ENCODE assay signal across 8 cellular contexts in genomic region chr9:15306757-15307522, GRCh38. TPM values are rescaled to one million over a fixed set of nuclear protein-coding genes. Genes with fewer than 3 reads are reported as not detected.
DNase-seq lines count a peak whose midpoint lies in the region; ATAC-seq lines count a peak whose summit lies in the region.

TSS of gene TTC39B (minus strand) at chr9:15307216. CDS start at chr9:15307125, 91 bp downstream.

- no peak within 1 kb of the TSS for H4K5ac ChIP-seq in mesendoderm (ENCODE audit: low read length)

- H3K9ac ChIP-seq in endocrine pancreas (ENCODE audit: control insufficient read depth, insufficient read depth, low read length) (peak within 1 kb of the TSS; percentile 86), mesendoderm (ENCODE audit: low read length) (peak within 1 kb of the TSS; percentile 75)

- H3K36me3 Mint-ChIP-seq in CD4-positive, CD25-positive, alpha-beta regulatory T cell: no peaks in the 10 kb centered on the region

- H4K8ac ChIP-seq in mesendoderm (ENCODE audit: low read depth, low read length): peak within 1 kb of the TSS; percentile 2

- H3K18ac ChIP-seq in mesendoderm (ENCODE audit: low read length): peak within 1 kb of the TSS; percentile 64

- peak within 1 kb of the TSS; percentile 60 for H3K4me2 ChIP-seq in mesendoderm (ENCODE audit: low read length)

- H3K56ac ChIP-seq in mesendoderm (ENCODE audit: low read length): peak within 1 kb of the TSS; percentile 93

- DNase-seq in CD4-positive, CD25-positive, alpha-beta regulatory T cell: peak; percentile 68 to 86 (median 82)
- DNase-seq in NCI-H748 treated with DMSO at 0.1 percent for 48 hours (lab: John Stamatoyannopoulos, UW) (peak; percentile 92), mesendoderm (peak; percentile 98)
- DNase-seq in activated CD8-positive, alpha-beta memory T cell treated with anti-CD3 and anti-CD28 coated beads for 4 hours (ENCODE audit: low read depth in 2 of 2): peak; percentile 45 to 58
- DNase-seq in stimulated activated CD8-positive, alpha-beta memory T cell treated with anti-CD3 and anti-CD28 coated beads, Interleukin-12 subunit alpha, Interleukin-12 subunit beta, amount 100 ng/mL, for 24 hours (ENCODE audit: extremely low read depth): peak; percentile 65

- H3K27me3 Mint-ChIP-seq in CD4-positive, CD25-positive, alpha-beta regulatory T cell: no peaks in the 10 kb centered on the region

- ATAC-seq in CD4-positive, CD25-positive, alpha-beta regulatory T cell (ENCODE audit: low read depth in 2 of 2): peak; percentile 71 to 72
- ATAC-seq in GM19397 (IDR thresholded peaks at IDR 0.05; ENCODE audit: unreplicated experiment) (peak; percentile 93), HG03558 (IDR thresholded peaks at IDR 0.05; ENCODE audit: extremely low read depth, unreplicated experiment) (peak; percentile 88)

- no peak within 1 kb of the TSS for H3K23ac ChIP-seq in mesendoderm (ENCODE audit: low read length)

- H3K36me3 ChIP-seq in CD4-positive, CD25-positive, alpha-beta regulatory T cell (ENCODE audit: control insufficient read depth, insufficient read depth, low read length): no peaks in the 10 kb centered on the region
- H3K36me3 ChIP-seq in endocrine pancreas (ENCODE audit: control insufficient read depth, insufficient read depth, low read length): no peaks in the 10 kb centered on the region
- no peaks in the 10 kb centered on the region for H3K36me3 ChIP-seq in mesendoderm (ENCODE audit: control insufficient read depth, insufficient read depth, low read length)

- no peak within 1 kb of the TSS for H2BK120ac ChIP-seq in mesendoderm (ENCODE audit: low read depth, low read length)

- peak within 1 kb of the TSS; percentile 78 for H3K27ac ChIP-seq in CD4-positive, CD25-positive, alpha-beta regulatory T cell (ENCODE audit: insufficient read depth, low read length, poor library complexity, severe bottlenecking)
- peak within 1 kb of the TSS; percentile 83 for H3K27ac ChIP-seq in mesendoderm (ENCODE audit: low read depth, low read length)

- no CpG with 5 or more reads among the region's 67 CpGs for WGBS in mesendoderm (ENCODE audit: extremely low coverage, insufficient coverage, low lambda C conversion rate)

- H3K9me3 ChIP-seq in CD4-positive, CD25-positive, alpha-beta regulatory T cell (ENCODE audit: control insufficient read depth in 2 of 2, low read length in 2 of 2): no peaks in the 10 kb centered on the region
- H3K9me3 ChIP-seq in endocrine pancreas (ENCODE audit: control insufficient read depth, low read length): no peaks in the 10 kb centered on the region

- H3K4me3 Mint-ChIP-seq in CD4-positive, CD25-positive, alpha-beta regulatory T cell: peak within 1 kb of the TSS; percentile 96 to 99 (median 99)

- peaks cover 33 to 61% (median 47%) of the 10 kb centered on the region in 4 donors for H3K4me1 Mint-ChIP-seq in CD4-positive, CD25-positive, alpha-beta regulatory T cell

- H3K79me1 ChIP-seq in mesendoderm (ENCODE audit: low read length): no peaks in the 10 kb centered on the region

- peak within 1 kb of the TSS; percentile 84 for H3K4me3 ChIP-seq in CD4-positive, CD25-positive, alpha-beta regulatory T cell (ENCODE audit: low read depth, low read length)
- H3K4me3 ChIP-seq in endocrine pancreas (ENCODE audit: control insufficient read depth, insufficient read depth, low read length) (peak within 1 kb of the TSS; percentile 61), mesendoderm (ENCODE audit: low read length) (peak within 1 kb of the TSS; percentile 51)

- peak within 1 kb of the TSS; percentile 95 to 98 (median 96) for H3K27ac Mint-ChIP-seq in CD4-positive, CD25-positive, alpha-beta regulatory T cell

- no peaks in the 10 kb centered on the region for H3K27me3 ChIP-seq in CD4-positive, CD25-positive, alpha-beta regulatory T cell (ENCODE audit: control insufficient read depth, insufficient read depth, low read length)
- no peaks in the 10 kb centered on the region for H3K27me3 ChIP-seq in endocrine pancreas (ENCODE audit: control insufficient read depth, insufficient read depth, low read length)
- H3K27me3 ChIP-seq in mesendoderm (ENCODE audit: insufficient read depth, low read length, poor library complexity): no peaks in the 10 kb centered on the region

- peaks cover 8% of the 10 kb centered on the region for H3K79me2 ChIP-seq in mesendoderm (ENCODE audit: control insufficient read depth, insufficient read depth, low read length)

- peak within 1 kb of the TSS; percentile 26 for H3K4ac ChIP-seq in mesendoderm (ENCODE audit: low read depth, low read length)

- H2BK15ac ChIP-seq in mesendoderm (replicated peaks; ENCODE audit: low read depth): peak within 1 kb of the TSS; percentile 57

- H2AK5ac ChIP-seq in mesendoderm (ENCODE audit: low read length): no peak within 1 kb of the TSS

- peaks cover 36% of the 10 kb centered on the region for H3K4me1 ChIP-seq in CD4-positive, CD25-positive, alpha-beta regulatory T cell (ENCODE audit: control insufficient read depth, insufficient read depth, low read length, poor library complexity, severe bottlenecking)
- H3K4me1 ChIP-seq in endocrine pancreas (ENCODE audit: control insufficient read depth, insufficient read depth, low read length) (peaks cover 8% of the 10 kb centered on the region), mesendoderm (ENCODE audit: control insufficient read depth, low read depth, low read length) (peaks cover 2% of the 10 kb centered on the region)

- no peaks in the 10 kb centered on the region for H3K9me3 Mint-ChIP-seq in CD4-positive, CD25-positive, alpha-beta regulatory T cell

- H2BK5ac ChIP-seq in mesendoderm (ENCODE audit: low read length): peak within 1 kb of the TSS; percentile 43

RNA-seq across cellular contexts. Expression of gene TTC39B, which starts in this region (rescaled TPM):
- 42.7 TPM for total RNA-seq in CD4-positive, CD25-positive, alpha-beta regulatory T cell
- 10 to 100 TPM in 1 of 4 donors, 1 to 10 TPM in 3; 4.0 to 10.4 (median 8.6) TPM for polyA plus RNA-seq in CD4-positive, CD25-positive, alpha-beta regulatory T cell
- 8.6 TPM for polyA plus RNA-seq in mesendoderm (2013, experiment 1 of 2)
- 9.5 TPM for polyA plus RNA-seq in mesendoderm (2013, experiment 2 of 2)

Comparison
In these comparisons a context has a peak if more than half of its experiments do, and no peak if none do; other contexts are left out.
1. Peak in every context shown above with its lines: DNase-seq, ATAC-seq, H3K4me3 ChIP-seq and H3K27ac ChIP-seq.